In genomic region chr4:73832651-73833237, GRCh38 we compare ENCODE assay signal across 1 cellular context.
A peak's percentile ranks its signal among the peaks of the same experiment; 100 is the strongest.
TF ChIP-seq lines count a peak whose summit lies in the region.

No MANE protein-coding gene starts in this region.

TF ChIP-seq in K562, 482 proteins besides CTCF, POLR2A, EP300 and RAD21 (continued from another document and continues in another):
- TF ChIP-seq CHAMP1 (IDR thresholded peaks at IDR 0.05) (peak; percentile 57; the same call in 1 of the 2 replicates), POLR2AphosphoS5 (IDR thresholded peaks at IDR 0.05; ENCODE audit: control insufficient read depth, insufficient read depth, low read depth, low read length) (peak; percentile 76), TAL1 (IDR thresholded peaks at IDR 0.05) (peak; percentile 94), ETS2 (tag; IDR thresholded peaks at IDR 0.05; ENCODE audit: borderline replicate concordance, poor library complexity, severe bottlenecking) (no peak), ZNF707 (CRISPR knock-in tag; conservative IDR thresholded peaks at IDR 0.05) (no peak), MAFF (IDR thresholded peaks at IDR 0.05; ENCODE audit: low read length) (peak; percentile 97), ZNF766 (CRISPR knock-in tag; conservative IDR thresholded peaks at IDR 0.05) (peak; percentile 83), ZNF561 (CRISPR knock-in tag; conservative IDR thresholded peaks at IDR 0.05) (no peak), CAMTA2 (CRISPR knock-in tag; conservative IDR thresholded peaks at IDR 0.05) (no peak), PHB2 (IDR thresholded peaks at IDR 0.05; ENCODE audit: low read depth) (peak; percentile 58), ZNF436 (CRISPR knock-in tag; IDR thresholded peaks at IDR 0.05) (no peak), POLR3G (IDR thresholded peaks at IDR 0.05; ENCODE audit: extremely low read depth, insufficient read length, insufficient replicate concordance) (no peak), RCOR1 (IDR thresholded peaks at IDR 0.05; ENCODE audit: borderline replicate concordance in 1 of 2, low read depth in 2 of 2, low read length in 2 of 2) (peak; percentile 86 to 98), NBN (IDR thresholded peaks at IDR 0.05; ENCODE audit: low read depth) (0 out of 2 replicates have a peak, but pooled peaks have one; percentile 67), KAT7 (CRISPR knock-in tag; IDR thresholded peaks at IDR 0.05; ENCODE audit: borderline replicate concordance) (no peak), CHD4 (IDR thresholded peaks at IDR 0.05; ENCODE audit: insufficient read depth, insufficient replicate concordance, low read depth, low read length, poor library complexity, severe bottlenecking) (no peak), VEZF1 (CRISPR knock-in tag; IDR thresholded peaks at IDR 0.05) (peak; percentile 51), ADNP (tag; IDR thresholded peaks at IDR 0.05) (peak; percentile 32; the same call in 1 of the 2 replicates), RBM25 (IDR thresholded peaks at IDR 0.05; ENCODE audit: low read depth, low read length, severe bottlenecking) (no peak), NFE2 (IDR thresholded peaks at IDR 0.05; ENCODE audit: low read depth) (peak; percentile 96), BRD9 (IDR thresholded peaks at IDR 0.05; ENCODE audit: low read depth, partially characterized antibody) (peak; percentile 30), ZBTB9 (CRISPR knock-in tag; IDR thresholded peaks at IDR 0.05) (no peak), ZNF124 (CRISPR knock-in tag; IDR thresholded peaks at IDR 0.05) (no peak), AFF1 (IDR thresholded peaks at IDR 0.05; ENCODE audit: low read depth in 1 of 2, partially characterized antibody in 2 of 2) (peak in 1 of 2 experiments; percentile 61), ETS1 (conservative IDR thresholded peaks at IDR 0.05; ENCODE audit: control insufficient read depth, low read depth, low read length) (no peak), ZNF316 (IDR thresholded peaks at IDR 0.05) (peak; percentile 99), HOMEZ (CRISPR knock-in tag; IDR thresholded peaks at IDR 0.05) (no peak), ZBTB17 (CRISPR knock-in tag; IDR thresholded peaks at IDR 0.05) (no peak), HIVEP1 (CRISPR knock-in tag; IDR thresholded peaks at IDR 0.05) (no peak), ZNF232 (CRISPR knock-in tag; IDR thresholded peaks at IDR 0.05) (no peak), XRCC4 (IDR thresholded peaks at IDR 0.05; ENCODE audit: extremely low read depth, insufficient read depth, insufficient read length) (no peak), TOE1 (IDR thresholded peaks at IDR 0.05; ENCODE audit: borderline replicate concordance) (no peak), TOE1 (CRISPR knock-in tag; IDR thresholded peaks at IDR 0.05; ENCODE audit: borderline replicate concordance, low read depth) (no peak), ZNF274 (IDR thresholded peaks at IDR 0.05; ENCODE audit: borderline replicate concordance, low read depth, low read length) (no peak), SMAD4 (CRISPR knock-in tag; conservative IDR thresholded peaks at IDR 0.05) (no peak; the same call in 1 of the 2 replicates), BRD4 (IDR thresholded peaks at IDR 0.05) (no peak), JUN (IDR thresholded peaks at IDR 0.05; ENCODE audit: borderline replicate concordance, low read depth, low read length) (no peak), JUN (CRISPR knock-in tag; IDR thresholded peaks at IDR 0.05; ENCODE audit: borderline replicate concordance) (no peak), SNIP1 (IDR thresholded peaks at IDR 0.05; ENCODE audit: low read depth) (no peak), TCF3 (CRISPR knock-in tag; IDR thresholded peaks at IDR 0.05) (peak; percentile 95), THRA (IDR thresholded peaks at IDR 0.05) (no peak), GTF2A2 (tag; IDR thresholded peaks at IDR 0.05) (no peak), MLX (CRISPR knock-in tag; conservative IDR thresholded peaks at IDR 0.05) (no peak), GTF2B (IDR thresholded peaks at IDR 0.05; ENCODE audit: extremely low read depth, insufficient read length) (no peak), ATF2 (CRISPR knock-in tag; IDR thresholded peaks at IDR 0.05) (no peak), TCF7 (IDR thresholded peaks at IDR 0.05; ENCODE audit: borderline replicate concordance) (no peak; the same call in 1 of the 2 replicates), FOS (IDR thresholded peaks at IDR 0.05; ENCODE audit: extremely low read depth, insufficient read length) (no peak), ZBTB2 (IDR thresholded peaks at IDR 0.05) (0 out of 2 replicates have a peak, but pooled peaks have one; percentile 36), EGR1 (conservative IDR thresholded peaks at IDR 0.05) (no peak), ZNF584 (CRISPR knock-in tag; IDR thresholded peaks at IDR 0.05; ENCODE audit: low read depth) (peak; percentile 75)
